8 cellular contexts compared by ENCODE assay signal in genomic region chr12:19440019-19440858, GRCh38. TPM values are rescaled to one million over a fixed set of nuclear protein-coding genes. Genes with fewer than 3 reads are reported as not detected.
DNase-seq lines count a peak whose midpoint lies in the region; ATAC-seq and TF ChIP-seq lines count a peak whose summit lies in the region.

No MANE protein-coding gene starts in this region.

- H3K36me3 Mint-ChIP-seq in Caco-2 (ENCODE audit: insufficient read depth, unreplicated experiment), result peaks cover 47% of the 10 kb centered on the region
- H3K36me3 Mint-ChIP-seq in activated naive CD8-positive, alpha-beta T cell treated with anti-CD3 and anti-CD28 coated beads, Interleukin-2, amount 50 U/mL, for 24 hours (ENCODE audit: low read depth), result peaks cover 34% of the 10 kb centered on the region

- peak; percentile 9 for TF ChIP-seq POLR2A in prostate gland (IDR thresholded peaks at IDR 0.05)

- H3K27ac Mint-ChIP-seq in Caco-2 (ENCODE audit: unreplicated experiment), result peak overlapping the region; percentile 97
- peak overlapping the region; percentile 95 for H3K27ac Mint-ChIP-seq in activated naive CD8-positive, alpha-beta T cell treated with anti-CD3 and anti-CD28 coated beads, Interleukin-2, amount 50 U/mL, for 24 hours

- H3K27ac ChIP-seq in heart right ventricle, result peak overlapping the region; percentile 67 to 96 (median 92)
- peak overlapping the region; percentile 88 to 92 for H3K27ac ChIP-seq in prostate gland
- H3K27ac ChIP-seq in upper lobe of right lung, result peak overlapping the region; percentile 86

- H3K27me3 ChIP-seq in Caco-2 (replicated peaks; ENCODE audit: control insufficient read depth, insufficient read depth, low read length) (no peaks in the 10 kb centered on the region), heart right ventricle (no peaks in the 10 kb centered on the region), prostate gland (replicated peaks; ENCODE audit: insufficient read depth) (no peaks in the 10 kb centered on the region), upper lobe of right lung (no peaks in the 10 kb centered on the region)

- no peaks in the 10 kb centered on the region for H3K9me3 Mint-ChIP-seq in Caco-2 (ENCODE audit: unreplicated experiment)
- no peaks in the 10 kb centered on the region for H3K9me3 Mint-ChIP-seq in activated naive CD8-positive, alpha-beta T cell treated with anti-CD3 and anti-CD28 coated beads, Interleukin-2, amount 50 U/mL, for 24 hours

- peak overlapping the region; percentile 98 for H3K4me3 Mint-ChIP-seq in Caco-2 (ENCODE audit: unreplicated experiment)
- peak overlapping the region; percentile 91 for H3K4me3 Mint-ChIP-seq in activated naive CD8-positive, alpha-beta T cell treated with anti-CD3 and anti-CD28 coated beads, Interleukin-2, amount 50 U/mL, for 24 hours

- CTCF ChIA-PET in Caco-2 (lab: Charles Lee), result no interaction called here

- no peaks in the 10 kb centered on the region for H3K9me3 ChIP-seq in Caco-2
- H3K9me3 ChIP-seq in heart right ventricle, result peaks cover 0 to 5% (median 0%) of the 10 kb centered on the region in 11 donors
- no peaks in the 10 kb centered on the region for H3K9me3 ChIP-seq in prostate gland
- H3K9me3 ChIP-seq in upper lobe of right lung, result no peaks in the 10 kb centered on the region

- H3K36me3 ChIP-seq in Caco-2 (ENCODE audit: control insufficient read depth, insufficient read depth, low read length) (no peaks in the 10 kb centered on the region), heart right ventricle (peaks cover 0 to 11% (median 0%) of the 10 kb centered on the region in 9 donors), prostate gland (no peaks in the 10 kb centered on the region), upper lobe of right lung (no peaks in the 10 kb centered on the region)

- BruUV-seq in Caco-2 (replicated peaks; lab: Mats Ljungman, UMichigan), result no TSS peak

- WGBS in heart right ventricle, 2 donors, result 0% methylated on average over 68 to 71 of the region's 71 CpGs
- under 1% methylated on average over 67 of the region's 71 CpGs for WGBS in prostate gland

- POLR2A ChIA-PET in Caco-2 (lab: Charles Lee), result interaction anchor here (0.6 to 1.2 kb wide), 2 partner anchors 90 to 137 kb away, joined by 3 to 6 read pairs; no protein-coding TSS in a partner anchor

- H3K4me3 ChIP-seq in Caco-2 (ENCODE audit: low read depth, low read length), result peak overlapping the region; percentile 100
- H3K4me3 ChIP-seq in heart right ventricle, result peak overlapping the region; percentile 79 to 100 (median 97)
- H3K4me3 ChIP-seq in prostate gland, result peak overlapping the region; percentile 88 to 100
- H3K4me3 ChIP-seq in upper lobe of right lung, result peak overlapping the region; percentile 97

- ATAC-seq in GM19463 (IDR thresholded peaks at IDR 0.05; ENCODE audit: unreplicated experiment) (peak; percentile 31), heart right ventricle (peak; percentile 20 to 70 (median 52)), upper lobe of right lung (peak; percentile 37)
- ATAC-seq in activated naive CD8-positive, alpha-beta T cell treated with anti-CD3 and anti-CD28 coated beads, Interleukin-2, amount 50 U/mL, for 24 hours, result peak; percentile 65

- H3K27me3 Mint-ChIP-seq in Caco-2 (ENCODE audit: insufficient read depth, unreplicated experiment), result no peaks in the 10 kb centered on the region
- no peaks in the 10 kb centered on the region for H3K27me3 Mint-ChIP-seq in activated naive CD8-positive, alpha-beta T cell treated with anti-CD3 and anti-CD28 coated beads, Interleukin-2, amount 50 U/mL, for 24 hours

- H3K4me1 ChIP-seq in Caco-2 (peaks cover 20% of the 10 kb centered on the region), heart right ventricle (peaks cover 3 to 46% (median 37%) of the 10 kb centered on the region in 9 donors), prostate gland (replicated peaks) (no peaks in the 10 kb centered on the region), upper lobe of right lung (peaks cover 28% of the 10 kb centered on the region)

- H3K4me1 Mint-ChIP-seq in Caco-2 (ENCODE audit: low read depth, unreplicated experiment), result peaks cover 23% of the 10 kb centered on the region
- H3K4me1 Mint-ChIP-seq in activated naive CD8-positive, alpha-beta T cell treated with anti-CD3 and anti-CD28 coated beads, Interleukin-2, amount 50 U/mL, for 24 hours, result peaks cover 60% of the 10 kb centered on the region

- intact Hi-C loops in Caco-2 (cut with micrococcal nuclease; ENCODE audit: unreplicated experiment), result loop anchor here (5.0 kb wide), 1 partner anchor 38 kb away; no protein-coding TSS in a partner anchor
- intact Hi-C loops in heart right ventricle (cut with DNase I), result no loop called here
- intact Hi-C loops in prostate gland (cut with DNase I), result no loop called here
- intact Hi-C loops in upper lobe of right lung (cut with DNase I), result no loop called here

- TF ChIP-seq CTCF in Caco-2 (IDR thresholded peaks at IDR 0.05; ENCODE audit: insufficient read depth in 1 of 2, low read depth in 1 of 2, low read length in 1 of 2, severe bottlenecking in 1 of 2, unreplicated experiment in 1 of 2) (no peak), heart right ventricle (IDR thresholded peaks at IDR 0.05) (no peak), prostate gland (IDR thresholded peaks at IDR 0.05) (no peak), upper lobe of right lung (IDR thresholded peaks at IDR 0.05) (no peak)

- DNase-seq in Caco-2 (peak; percentile 56 to 59), HT-29 (ENCODE audit: low spot score) (peak; percentile 52), SW480 (ENCODE audit: low spot score) (peak; percentile 57), heart right ventricle (peak; percentile 49 to 55), prostate gland (ENCODE audit: low spot score) (peak; percentile 33), upper lobe of right lung (peak; percentile 78)
- DNase-seq in activated naive CD8-positive, alpha-beta T cell treated with anti-CD3 and anti-CD28 coated beads, Interleukin-2, amount 50 U/mL, for 24 hours, result peak; percentile 71

RNA-seq across cellular contexts. Expression of gene AEBP2, which starts 0.9 kb away (rescaled TPM):
- total RNA-seq in Caco-2 (2022) (68.0 and 76.5 TPM in 2 replicates), heart right ventricle (10 to 100 TPM; 23.0 to 31.6 (median 28.5) TPM), prostate gland (10 to 100 TPM; 29.3 to 51.7 TPM), upper lobe of right lung (40.1 TPM)
- total RNA-seq in HT-29 (2014; rRNA removed; shearing (Covaris generic)), result 9.5 and 10.7 TPM in 2 replicates
- 1 to 10 TPM; 5.7 to 8.4 TPM for polyA plus RNA-seq in heart right ventricle

Comparison
In these comparisons a context has a peak if more than half of its experiments do, and no peak if none do; other contexts are left out.
1. Peak in every context shown above with its lines: DNase-seq, ATAC-seq, H3K4me3 ChIP-seq and H3K27ac ChIP-seq.